ENCODE assay signal across 23 cellular contexts in genomic region chr4:124736526-124736925, GRCh38. TPM values are rescaled to one million over a fixed set of nuclear protein-coding genes. Genes with fewer than 3 reads are reported as not detected.
A peak's percentile ranks its signal among the peaks of the same experiment; 100 is the strongest.
DNase-seq lines count a peak whose midpoint lies in the region; ATAC-seq, FAIRE-seq and TF ChIP-seq lines count a peak whose summit lies in the region.
"Had no signal": no experiment of that assay in that cellular context is flagged by ENCODE, and none has a peak within 500 bp of the region (broad histone marks: within the 10 kb centered on the region; RNA-seq: fewer than 3 reads in every experiment).

No MANE protein-coding gene starts in this region.

- H3K9ac ChIP-seq in IMR-90 (ENCODE audit: low read depth, low read length), result no peak overlapping the region
- no peak overlapping the region for H3K9ac ChIP-seq in liver (ENCODE audit: low read depth in 1 of 2, low read length in 2 of 2)
- H3K9ac ChIP-seq: BLaER1 treated with 17β-estradiol and CSF1 and Interleukin-3, amounts not matched to agents 10 nM and 100 nM had no signal

- no peak overlapping the region for H4K5ac ChIP-seq in IMR-90 (ENCODE audit: low read depth, low read length)

- DNase-seq in IMR-90 (no peak), left lobe of liver (ENCODE audit: low spot score) (no peak)
- no peak for DNase-seq in stimulated activated CD4-positive, alpha-beta T cell treated with anti-CD3 and anti-CD28 coated beads, Interleukin-4, amount 100 ng/mL, for 4 hours
- DNase-seq: AML-193; Caco-2; Calu3; CD4-positive, alpha-beta T cell; CD8-positive, alpha-beta T cell; DMS79 treated with DMSO at 0.1 percent for 48 hours; GDM1 had no signal

- no peak overlapping the region for H2AFZ ChIP-seq in IMR-90 (replicated peaks; ENCODE audit: low read length, poor library complexity)

- no peaks in the 10 kb centered on the region for H3K4me1 ChIP-seq in IMR-90 (ENCODE audit: control insufficient read depth, insufficient read depth, low read length)
- H3K4me1 ChIP-seq in liver (ENCODE audit: control insufficient read depth in 4 of 4, insufficient read depth in 4 of 4, low read length in 3 of 4), result peaks cover 0 to 13% (median 6%) of the 10 kb centered on the region in 4 donors
- H3K4me1 ChIP-seq: A549; BLaER1 treated with 17β-estradiol and CSF1 and Interleukin-3, amounts not matched to agents 10 nM and 100 nM; Caco-2 had no signal

- no peak for TF ChIP-seq RAD21 in IMR-90 (IDR thresholded peaks at IDR 0.05; ENCODE audit: low read length)
- TF ChIP-seq RAD21 in liver (IDR thresholded peaks at IDR 0.05), result peak; percentile 18 to 30

- FAIRE-seq in G401.6 (lab: Jason Lieb, UNC), result peak; percentile 33
- FAIRE-seq: A549, D721Med, GM12878, GM12892, GM18507 had no signal

- H3K18ac ChIP-seq in IMR-90 (ENCODE audit: low read depth, low read length), result no peak overlapping the region

- no peaks in the 10 kb centered on the region for H4K20me1 ChIP-seq in IMR-90 (ENCODE audit: insufficient read depth, low read length)
- H4K20me1 ChIP-seq: BLaER1 treated with 17β-estradiol and CSF1 and Interleukin-3, amounts not matched to agents 10 nM and 100 nM had no signal

- no peak overlapping the region for H3K4me3 ChIP-seq in IMR-90 (ENCODE audit: insufficient read depth, low read depth, low read length)
- no peak overlapping the region for H3K4me3 ChIP-seq in liver (ENCODE audit: low read depth in 1 of 3, low read length in 3 of 3)
- H3K4me3 ChIP-seq: A549; BLaER1 treated with 17β-estradiol and CSF1 and Interleukin-3, amounts not matched to agents 10 nM and 100 nM; GM12878 had no signal

- H3K9me1 ChIP-seq in IMR-90 (ENCODE audit: insufficient read depth, low read length), result no peaks in the 10 kb centered on the region

- H2BK15ac ChIP-seq in IMR-90 (ENCODE audit: low read depth, low read length), result no peak overlapping the region

- no peak overlapping the region for H3K23ac ChIP-seq in IMR-90 (ENCODE audit: low read depth, low read length)

- BruUV-seq in IMR-90 (replicated peaks; lab: Mats Ljungman, UMichigan), result no TSS peak

- intact Hi-C loops in IMR-90 (cut with micrococcal nuclease), result no loop called here

- POLR2A ChIA-PET in IMR-90 (lab: Charles Lee; ENCODE audit: unreplicated experiment), result no interaction called here

- WGBS in IMR-90 (ENCODE audit: extremely low coverage in 2 of 2, insufficient read length in 1 of 2), 2 experiments, result no CpG with 5 or more reads among the region's 1 CpG
- 26% methylated on average over 1 of the region's 1 CpG for WGBS in liver

- H3K79me1 ChIP-seq in IMR-90 (ENCODE audit: low read depth in 1 of 2, low read length in 2 of 2), result no peaks in the 10 kb centered on the region

- TF ChIP-seq CTCF in IMR-90 (conservative IDR thresholded peaks at IDR 0.05; ENCODE audit: low read depth, low read length) (no peak), liver (IDR thresholded peaks at IDR 0.05; ENCODE audit: low read depth, low read length, missing input control) (no peak)

- H2AK5ac ChIP-seq in IMR-90 (ENCODE audit: low read depth, low read length), result no peak overlapping the region

- H3K14ac ChIP-seq in IMR-90 (replicated peaks; ENCODE audit: low read depth, low read length), result no peak overlapping the region

- no peak overlapping the region for H2BK5ac ChIP-seq in IMR-90 (ENCODE audit: low read depth, low read length, poor library complexity, severe bottlenecking)

- H3K56ac ChIP-seq in IMR-90 (ENCODE audit: extremely low read depth, insufficient read depth, low read length), result no peak overlapping the region

- H3K36me3 ChIP-seq in IMR-90 (ENCODE audit: control insufficient read depth, insufficient read depth, low read length) (no peaks in the 10 kb centered on the region), liver (ENCODE audit: control insufficient read depth in 4 of 4, insufficient read depth in 3 of 4, low read depth in 1 of 4, low read length in 3 of 4) (no peaks in the 10 kb centered on the region)
- H3K36me3 ChIP-seq: BLaER1 treated with 17β-estradiol and CSF1 and Interleukin-3, amounts not matched to agents 10 nM and 100 nM had no signal

- ATAC-seq in IMR-90 (ENCODE audit: low read depth) (no peak), left lobe of liver (peak; percentile 55), esophagus mucosa (no peak), HG03571 (IDR thresholded peaks at IDR 0.05; ENCODE audit: unreplicated experiment) (no peak), GM19351 (IDR thresholded peaks at IDR 0.05; ENCODE audit: unreplicated experiment) (no peak)
- ATAC-seq: A549; CD8-positive, alpha-beta T cell; GM12878 had no signal

- no peak overlapping the region for H2AK9ac ChIP-seq in IMR-90 (replicated peaks; ENCODE audit: low read depth, low read length, poor library complexity)

- H3K9me3 ChIP-seq in IMR-90 (ENCODE audit: control insufficient read depth, insufficient read depth, low read length) (no peaks in the 10 kb centered on the region), liver (ENCODE audit: control insufficient read depth in 4 of 4, low read length in 3 of 4) (no peaks in the 10 kb centered on the region)
- H3K9me3 ChIP-seq: A549; BLaER1 treated with 17β-estradiol and CSF1 and Interleukin-3, amounts not matched to agents 10 nM and 100 nM; Caco-2 had no signal

- no peak overlapping the region for H2BK120ac ChIP-seq in IMR-90 (ENCODE audit: low read depth, low read length)

- no peak overlapping the region for H3K4ac ChIP-seq in IMR-90 (ENCODE audit: low read depth, low read length)

- no peak overlapping the region for H3K4me2 ChIP-seq in IMR-90 (ENCODE audit: low read depth, low read length)
- H3K4me2 ChIP-seq: A549; BLaER1 treated with 17β-estradiol and CSF1 and Interleukin-3, amounts not matched to agents 10 nM and 100 nM had no signal

- H3K27ac ChIP-seq in IMR-90 (ENCODE audit: insufficient read depth, low read length), result no peak overlapping the region
- H3K27ac ChIP-seq in liver (ENCODE audit: low read depth in 1 of 2, low read length in 2 of 2), result no peak overlapping the region
- H3K27ac ChIP-seq: 22Rv1; A549; BLaER1 treated with 17β-estradiol and CSF1 and Interleukin-3, amounts not matched to agents 10 nM and 100 nM; C4-2B had no signal

- no peak for TF ChIP-seq POLR2A in IMR-90 (IDR thresholded peaks at IDR 0.05; ENCODE audit: low read depth, low read length)

- CTCF ChIA-PET in IMR-90 (lab: Yijun Ruan, JAX), result no interaction called here

- H4K91ac ChIP-seq in IMR-90 (ENCODE audit: insufficient read depth, low read depth, low read length), result no peak overlapping the region

- dilution Hi-C loops in IMR-90 (cut with HindIII; ENCODE audit: low sequenced_read_pairs, unreplicated experiment), result no loop called here

- no peak overlapping the region for H2BK20ac ChIP-seq in IMR-90 (ENCODE audit: low read depth, low read length)

- H4K8ac ChIP-seq in IMR-90 (ENCODE audit: low read depth in 2 of 2, low read length in 2 of 2), result no peak overlapping the region

- H3K27me3 ChIP-seq in IMR-90 (ENCODE audit: control insufficient read depth, insufficient read depth, low read length) (no peaks in the 10 kb centered on the region), liver (ENCODE audit: control insufficient read depth in 4 of 4, insufficient read depth in 4 of 4, low read length in 3 of 4) (no peaks in the 10 kb centered on the region)
- H3K27me3 ChIP-seq: BLaER1 treated with 17β-estradiol and CSF1 and Interleukin-3, amounts not matched to agents 10 nM and 100 nM had no signal

- in situ Hi-C loops in IMR-90 (cut with MboI; ENCODE audit: low sequenced_read_pairs), result no loop called here

TF ChIP-seq in IMR-90, 13 proteins besides CTCF, POLR2A, EP300 and RAD21:
- TF ChIP-seq NFE2L2 (IDR thresholded peaks at IDR 0.05; ENCODE audit: low read depth, low read length) (no peak), CEBPB (IDR thresholded peaks at IDR 0.05; ENCODE audit: low read depth, low read length) (peak; percentile 31; the same call in 1 of the 2 replicates)

TF ChIP-seq in liver, 16 proteins besides CTCF, POLR2A, EP300 and RAD21 (continues in another document):
- no peak for TF ChIP-seq FOXA1 (IDR thresholded peaks at IDR 0.05)
- no peak for TF ChIP-seq ZBTB33 (IDR thresholded peaks at IDR 0.05)
- peak; percentile 57 to 65 for TF ChIP-seq RXRA (IDR thresholded peaks at IDR 0.05)
- TF ChIP-seq JUND (IDR thresholded peaks at IDR 0.05), result peak in 1 of 2 donors; percentile 49
- peak; percentile 49 to 57 for TF ChIP-seq HNF4A (conservative IDR thresholded peaks at IDR 0.05)
- TF ChIP-seq NR2F2 (IDR thresholded peaks at IDR 0.05), result no peak
- no peak for TF ChIP-seq EGR1 (IDR thresholded peaks at IDR 0.05; ENCODE audit: low read depth in 2 of 2)

RNA-seq across cellular contexts. Expression of gene ANKRD50, which starts 24.0 kb away (rescaled TPM):
- total RNA-seq in IMR-90 (2012; rRNA removed), result 35.3 and 45.8 TPM in 2 replicates
- polyA plus RNA-seq in IMR-90 (2012; rRNA removed), result 6.4 and 8.1 TPM in 2 replicates
- 1.2 and 1.4 TPM in 2 replicates for polyA plus RNA-seq in IMR-90 (2012; cell fraction: cytosol; rRNA removed)
- polyA plus RNA-seq in IMR-90 (2012; cell fraction: nucleus; rRNA removed; ENCODE audit: low replicate concordance), result 1.5 and 12.4 TPM in 2 replicates
- total RNA-seq in left lobe of liver, result 4.7 TPM
- total RNA-seq in liver, result 10 to 100 TPM in 1 of 2 donors, 1 to 10 TPM in 1; 8.9 to 16.7 TPM
- 1 to 10 TPM; 2.4 to 3.1 TPM for polyA plus RNA-seq in liver
- total RNA-seq in esophagus mucosa, result 12.8 TPM
